Comparison of ENCODE assay signal across 1 cellular context in the genomic region with DNA sequence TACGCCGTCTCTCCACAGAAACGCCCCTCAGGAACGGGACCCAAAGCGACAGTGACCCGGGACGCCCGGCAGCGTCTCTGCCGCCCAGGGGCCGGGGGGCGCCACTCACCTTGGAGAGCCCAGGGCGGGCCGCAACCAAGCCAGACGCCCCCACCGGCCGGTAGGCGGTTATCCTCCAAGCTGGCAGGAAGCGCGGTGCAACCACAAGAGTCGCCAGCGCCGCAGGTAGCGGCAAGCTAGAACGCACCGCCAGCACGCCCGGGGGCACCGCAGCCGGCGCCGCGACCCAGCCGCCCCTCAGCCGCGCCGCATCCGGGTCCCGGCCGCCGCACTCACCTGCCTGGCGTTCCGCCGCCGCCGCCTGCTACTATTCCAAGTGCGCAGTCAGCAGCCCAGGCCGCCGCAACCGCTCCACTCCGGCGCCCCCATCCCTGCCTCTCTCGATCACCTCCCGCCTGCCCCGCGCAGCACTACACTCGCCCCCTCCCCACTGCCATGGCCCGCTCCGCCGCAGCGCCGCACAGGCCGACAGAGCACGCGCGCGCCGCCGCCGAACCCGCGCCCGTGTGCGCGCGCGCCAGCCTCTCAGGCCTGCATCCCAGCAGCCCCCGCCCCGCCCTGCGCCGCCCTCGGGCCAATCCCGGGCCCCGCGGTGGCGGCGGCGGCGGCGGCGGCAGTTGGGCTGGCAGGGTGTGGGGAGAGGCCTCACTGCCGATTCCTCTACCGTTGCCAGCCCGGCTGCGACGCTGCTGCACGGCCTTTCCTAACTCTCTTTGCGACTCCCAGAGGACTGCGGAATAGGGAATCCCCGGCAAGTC.
A peak's percentile ranks its signal among the peaks of the same experiment; 100 is the strongest.
TF ChIP-seq lines count a peak whose summit lies in the region.

Gene PIK3CB, minus strand, starts transcription at position 570 of the 818 bp plus-strand sequence. CDS start 75,585 bp downstream, outside the sequence.

TF ChIP-seq in WTC11, 78 proteins besides CTCF, POLR2A, EP300 and RAD21 (continued from another document and continues in another):
- TF ChIP-seq ZNF425 (CRISPR knock-in tag; conservative IDR thresholded peaks at IDR 0.05) (no peak), NR2C2 (CRISPR knock-in tag; IDR thresholded peaks at IDR 0.05) (no peak), SOX15 (CRISPR knock-in tag; IDR thresholded peaks at IDR 0.05) (no peak), SP1 (CRISPR knock-in tag; conservative IDR thresholded peaks at IDR 0.05) (peak; percentile 55; the same call in 1 of the 2 replicates), ZSCAN18 (CRISPR knock-in tag; IDR thresholded peaks at IDR 0.05) (no peak), ZNF219 (CRISPR knock-in tag; IDR thresholded peaks at IDR 0.05; ENCODE audit: borderline replicate concordance) (no peak), AR (CRISPR knock-in tag; IDR thresholded peaks at IDR 0.05) (no peak), ATF1 (CRISPR knock-in tag; IDR thresholded peaks at IDR 0.05) (no peak), FOXK1 (CRISPR knock-in tag; IDR thresholded peaks at IDR 0.05) (0 out of 2 replicates have a peak, but pooled peaks have one; percentile 60), KAT7 (CRISPR knock-in tag; IDR thresholded peaks at IDR 0.05; ENCODE audit: borderline replicate concordance) (peak; percentile 24; the same call in 1 of the 2 replicates), ZNF138 (CRISPR knock-in tag; conservative IDR thresholded peaks at IDR 0.05) (no peak), HMGA2 (CRISPR knock-in tag; IDR thresholded peaks at IDR 0.05) (no peak), JAZF1 (CRISPR knock-in tag; IDR thresholded peaks at IDR 0.05) (no peak), SMAD4 (CRISPR knock-in tag; IDR thresholded peaks at IDR 0.05) (no peak), TEAD1 (CRISPR knock-in tag; IDR thresholded peaks at IDR 0.05) (no peak; the same call in 1 of the 2 replicates), E2F4 (CRISPR knock-in tag; IDR thresholded peaks at IDR 0.05; ENCODE audit: borderline replicate concordance, low read depth) (no peak), ELF4 (CRISPR knock-in tag; IDR thresholded peaks at IDR 0.05; ENCODE audit: low read depth) (no peak), ATF3 (CRISPR knock-in tag; conservative IDR thresholded peaks at IDR 0.05) (no peak), NFATC4 (CRISPR knock-in tag; IDR thresholded peaks at IDR 0.05) (no peak), MAX (CRISPR knock-in tag; IDR thresholded peaks at IDR 0.05) (no peak), RORB (CRISPR knock-in tag; IDR thresholded peaks at IDR 0.05) (no peak), ZNF232 (CRISPR knock-in tag; IDR thresholded peaks at IDR 0.05) (no peak), IRF2 (CRISPR knock-in tag; IDR thresholded peaks at IDR 0.05; ENCODE audit: borderline replicate concordance, low read depth) (no peak), TP53 (CRISPR knock-in tag; IDR thresholded peaks at IDR 0.05) (0 out of 2 replicates have a peak, but pooled peaks have one; percentile 75), MXD4 (CRISPR knock-in tag; IDR thresholded peaks at IDR 0.05; ENCODE audit: borderline replicate concordance) (no peak), ZNF263 (CRISPR knock-in tag; IDR thresholded peaks at IDR 0.05; ENCODE audit: low read depth) (no peak), FOXJ3 (CRISPR knock-in tag; IDR thresholded peaks at IDR 0.05; ENCODE audit: borderline replicate concordance) (no peak), TCF7 (CRISPR knock-in tag; IDR thresholded peaks at IDR 0.05; ENCODE audit: low read depth) (no peak), GTF2I (CRISPR knock-in tag; conservative IDR thresholded peaks at IDR 0.05) (no peak), GABPB1 (CRISPR knock-in tag; IDR thresholded peaks at IDR 0.05) (no peak), ZNF423 (CRISPR knock-in tag; IDR thresholded peaks at IDR 0.05) (no peak), MLX (CRISPR knock-in tag; IDR thresholded peaks at IDR 0.05) (no peak), CREM (CRISPR knock-in tag; IDR thresholded peaks at IDR 0.05) (peak; percentile 63; the same call in 1 of the 2 replicates)
- TF ChIP-seq, protein P1, sequence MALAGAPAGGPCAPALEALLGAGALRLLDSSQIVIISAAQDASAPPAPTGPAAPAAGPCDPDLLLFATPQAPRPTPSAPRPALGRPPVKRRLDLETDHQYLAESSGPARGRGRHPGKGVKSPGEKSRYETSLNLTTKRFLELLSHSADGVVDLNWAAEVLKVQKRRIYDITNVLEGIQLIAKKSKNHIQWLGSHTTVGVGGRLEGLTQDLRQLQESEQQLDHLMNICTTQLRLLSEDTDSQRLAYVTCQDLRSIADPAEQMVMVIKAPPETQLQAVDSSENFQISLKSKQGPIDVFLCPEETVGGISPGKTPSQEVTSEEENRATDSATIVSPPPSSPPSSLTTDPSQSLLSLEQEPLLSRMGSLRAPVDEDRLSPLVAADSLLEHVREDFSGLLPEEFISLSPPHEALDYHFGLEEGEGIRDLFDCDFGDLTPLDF (CRISPR knock-in tag; IDR thresholded peaks at IDR 0.05) = no peak
- TF ChIP-seq, protein P2, sequence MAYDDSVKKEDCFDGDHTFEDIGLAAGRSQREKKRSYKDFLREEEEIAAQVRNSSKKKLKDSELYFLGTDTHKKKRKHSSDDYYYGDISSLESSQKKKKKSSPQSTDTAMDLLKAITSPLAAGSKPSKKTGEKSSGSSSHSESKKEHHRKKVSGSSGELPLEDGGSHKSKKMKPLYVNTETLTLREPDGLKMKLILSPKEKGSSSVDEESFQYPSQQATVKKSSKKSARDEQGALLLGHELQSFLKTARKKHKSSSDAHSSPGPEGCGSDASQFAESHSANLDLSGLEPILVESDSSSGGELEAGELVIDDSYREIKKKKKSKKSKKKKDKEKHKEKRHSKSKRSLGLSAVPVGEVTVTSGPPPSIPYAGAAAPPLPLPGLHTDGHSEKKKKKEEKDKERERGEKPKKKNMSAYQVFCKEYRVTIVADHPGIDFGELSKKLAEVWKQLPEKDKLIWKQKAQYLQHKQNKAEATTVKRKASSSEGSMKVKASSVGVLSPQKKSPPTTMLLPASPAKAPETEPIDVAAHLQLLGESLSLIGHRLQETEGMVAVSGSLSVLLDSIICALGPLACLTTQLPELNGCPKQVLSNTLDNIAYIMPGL (CRISPR knock-in tag; IDR thresholded peaks at IDR 0.05) = peak; percentile 77
- TF ChIP-seq, protein P3, sequence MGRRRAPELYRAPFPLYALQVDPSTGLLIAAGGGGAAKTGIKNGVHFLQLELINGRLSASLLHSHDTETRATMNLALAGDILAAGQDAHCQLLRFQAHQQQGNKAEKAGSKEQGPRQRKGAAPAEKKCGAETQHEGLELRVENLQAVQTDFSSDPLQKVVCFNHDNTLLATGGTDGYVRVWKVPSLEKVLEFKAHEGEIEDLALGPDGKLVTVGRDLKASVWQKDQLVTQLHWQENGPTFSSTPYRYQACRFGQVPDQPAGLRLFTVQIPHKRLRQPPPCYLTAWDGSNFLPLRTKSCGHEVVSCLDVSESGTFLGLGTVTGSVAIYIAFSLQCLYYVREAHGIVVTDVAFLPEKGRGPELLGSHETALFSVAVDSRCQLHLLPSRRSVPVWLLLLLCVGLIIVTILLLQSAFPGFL (CRISPR knock-in tag; IDR thresholded peaks at IDR 0.05; ENCODE audit: borderline replicate concordance) = no peak
- TF ChIP-seq, protein P4, sequence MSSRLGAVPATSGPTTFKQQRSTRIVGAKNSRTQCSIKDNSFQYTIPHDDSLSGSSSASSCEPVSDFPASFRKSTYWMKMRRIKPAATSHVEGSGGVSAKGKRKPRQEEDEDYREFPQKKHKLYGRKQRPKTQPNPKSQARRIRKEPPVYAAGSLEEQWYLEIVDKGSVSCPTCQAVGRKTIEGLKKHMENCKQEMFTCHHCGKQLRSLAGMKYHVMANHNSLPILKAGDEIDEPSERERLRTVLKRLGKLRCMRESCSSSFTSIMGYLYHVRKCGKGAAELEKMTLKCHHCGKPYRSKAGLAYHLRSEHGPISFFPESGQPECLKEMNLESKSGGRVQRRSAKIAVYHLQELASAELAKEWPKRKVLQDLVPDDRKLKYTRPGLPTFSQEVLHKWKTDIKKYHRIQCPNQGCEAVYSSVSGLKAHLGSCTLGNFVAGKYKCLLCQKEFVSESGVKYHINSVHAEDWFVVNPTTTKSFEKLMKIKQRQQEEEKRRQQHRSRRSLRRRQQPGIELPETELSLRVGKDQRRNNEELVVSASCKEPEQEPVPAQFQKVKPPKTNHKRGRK (CRISPR knock-in tag; IDR thresholded peaks at IDR 0.05; ENCODE audit: borderline replicate concordance) = no peak
- TF ChIP-seq, protein P5, sequence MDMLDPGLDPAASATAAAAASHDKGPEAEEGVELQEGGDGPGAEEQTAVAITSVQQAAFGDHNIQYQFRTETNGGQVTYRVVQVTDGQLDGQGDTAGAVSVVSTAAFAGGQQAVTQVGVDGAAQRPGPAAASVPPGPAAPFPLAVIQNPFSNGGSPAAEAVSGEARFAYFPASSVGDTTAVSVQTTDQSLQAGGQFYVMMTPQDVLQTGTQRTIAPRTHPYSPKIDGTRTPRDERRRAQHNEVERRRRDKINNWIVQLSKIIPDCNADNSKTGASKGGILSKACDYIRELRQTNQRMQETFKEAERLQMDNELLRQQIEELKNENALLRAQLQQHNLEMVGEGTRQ (CRISPR knock-in tag; IDR thresholded peaks at IDR 0.05) = no peak
- TF ChIP-seq, protein P6, sequence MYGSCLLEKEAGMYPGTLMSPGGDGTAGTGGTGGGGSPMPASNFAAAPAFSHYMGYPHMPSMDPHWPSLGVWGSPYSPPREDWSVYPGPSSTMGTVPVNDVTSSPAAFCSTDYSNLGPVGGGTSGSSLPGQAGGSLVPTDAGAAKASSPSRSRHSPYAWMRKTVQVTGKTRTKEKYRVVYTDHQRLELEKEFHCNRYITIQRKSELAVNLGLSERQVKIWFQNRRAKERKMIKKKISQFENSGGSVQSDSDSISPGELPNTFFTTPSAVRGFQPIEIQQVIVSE (CRISPR knock-in tag; IDR thresholded peaks at IDR 0.05; ENCODE audit: borderline replicate concordance) = no peak
- TF ChIP-seq, protein P7, sequence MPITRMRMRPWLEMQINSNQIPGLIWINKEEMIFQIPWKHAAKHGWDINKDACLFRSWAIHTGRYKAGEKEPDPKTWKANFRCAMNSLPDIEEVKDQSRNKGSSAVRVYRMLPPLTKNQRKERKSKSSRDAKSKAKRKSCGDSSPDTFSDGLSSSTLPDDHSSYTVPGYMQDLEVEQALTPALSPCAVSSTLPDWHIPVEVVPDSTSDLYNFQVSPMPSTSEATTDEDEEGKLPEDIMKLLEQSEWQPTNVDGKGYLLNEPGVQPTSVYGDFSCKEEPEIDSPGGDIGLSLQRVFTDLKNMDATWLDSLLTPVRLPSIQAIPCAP (CRISPR knock-in tag; IDR thresholded peaks at IDR 0.05) = 0 out of 2 replicates have a peak, but pooled peaks have one; percentile 44
